In the genomic region with DNA sequence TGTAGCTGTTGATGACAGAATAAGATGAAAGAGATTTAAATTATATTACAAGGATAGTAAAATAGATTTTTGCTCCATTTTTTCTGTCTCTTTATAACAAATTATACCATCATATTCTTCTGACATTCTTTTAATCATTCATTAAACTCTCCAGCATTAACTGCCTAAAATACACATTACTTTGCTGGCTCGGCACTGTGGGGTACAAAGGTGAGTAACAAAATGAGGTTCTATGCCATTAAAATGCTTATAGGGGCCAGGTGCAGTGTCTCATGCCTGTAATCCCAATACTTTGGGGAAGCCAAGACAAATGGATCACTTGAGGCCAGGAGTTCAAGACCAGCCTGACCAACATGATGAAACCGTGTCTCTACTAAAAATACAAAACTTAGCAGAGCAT, we compare ENCODE assay signal across 3 cellular contexts.
TF ChIP-seq lines count a peak whose summit lies in the region.

No MANE protein-coding gene starts in this region.

TF ChIP-seq in liver, 16 proteins besides CTCF, POLR2A, EP300 and RAD21:
- TF ChIP-seq RXRA (IDR thresholded peaks at IDR 0.05) (no peak), HNF4A (conservative IDR thresholded peaks at IDR 0.05) (peak; percentile 19 to 36)

TF ChIP-seq in HepG2, 621 proteins besides CTCF, POLR2A, EP300 and RAD21:
- no peak for TF ChIP-seq SIN3B (IDR thresholded peaks at IDR 0.05; ENCODE audit: low read length)
- TF ChIP-seq, protein P1, sequence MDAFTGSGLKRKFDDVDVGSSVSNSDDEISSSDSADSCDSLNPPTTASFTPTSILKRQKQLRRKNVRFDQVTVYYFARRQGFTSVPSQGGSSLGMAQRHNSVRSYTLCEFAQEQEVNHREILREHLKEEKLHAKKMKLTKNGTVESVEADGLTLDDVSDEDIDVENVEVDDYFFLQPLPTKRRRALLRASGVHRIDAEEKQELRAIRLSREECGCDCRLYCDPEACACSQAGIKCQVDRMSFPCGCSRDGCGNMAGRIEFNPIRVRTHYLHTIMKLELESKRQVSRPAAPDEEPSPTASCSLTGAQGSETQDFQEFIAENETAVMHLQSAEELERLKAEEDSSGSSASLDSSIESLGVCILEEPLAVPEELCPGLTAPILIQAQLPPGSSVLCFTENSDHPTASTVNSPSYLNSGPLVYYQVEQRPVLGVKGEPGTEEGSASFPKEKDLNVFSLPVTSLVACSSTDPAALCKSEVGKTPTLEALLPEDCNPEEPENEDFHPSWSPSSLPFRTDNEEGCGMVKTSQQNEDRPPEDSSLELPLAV (CRISPR knock-in tag; conservative IDR thresholded peaks at IDR 0.05; ENCODE audit: low read depth), result no peak
- TF ChIP-seq, protein P2, sequence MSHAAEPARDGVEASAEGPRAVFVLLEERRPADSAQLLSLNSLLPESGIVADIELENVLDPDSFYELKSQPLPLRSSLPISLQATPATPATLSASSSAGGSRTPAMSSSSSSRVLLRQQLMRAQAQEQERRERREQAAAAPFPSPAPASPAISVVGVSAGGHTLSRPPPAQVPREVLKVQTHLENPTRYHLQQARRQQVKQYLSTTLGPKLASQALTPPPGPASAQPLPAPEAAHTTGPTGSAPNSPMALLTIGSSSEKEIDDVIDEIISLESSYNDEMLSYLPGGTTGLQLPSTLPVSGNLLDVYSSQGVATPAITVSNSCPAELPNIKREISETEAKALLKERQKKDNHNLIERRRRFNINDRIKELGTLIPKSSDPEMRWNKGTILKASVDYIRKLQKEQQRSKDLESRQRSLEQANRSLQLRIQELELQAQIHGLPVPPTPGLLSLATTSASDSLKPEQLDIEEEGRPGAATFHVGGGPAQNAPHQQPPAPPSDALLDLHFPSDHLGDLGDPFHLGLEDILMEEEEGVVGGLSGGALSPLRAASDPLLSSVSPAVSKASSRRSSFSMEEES (CRISPR knock-in tag; IDR thresholded peaks at IDR 0.05), result no peak
- TF ChIP-seq ZNF652 (CRISPR knock-in tag; IDR thresholded peaks at IDR 0.05; ENCODE audit: borderline replicate concordance, low read depth), result no peak
- TF ChIP-seq HDAC1 (CRISPR knock-in tag; IDR thresholded peaks at IDR 0.05), result no peak
- no peak for TF ChIP-seq ZNF496 (CRISPR knock-in tag; IDR thresholded peaks at IDR 0.05; ENCODE audit: insufficient replicate concordance)
- TF ChIP-seq ZNF878 (CRISPR knock-in tag; IDR thresholded peaks at IDR 0.05), result no peak
- TF ChIP-seq HOXD1 (CRISPR knock-in tag; IDR thresholded peaks at IDR 0.05), result no peak
- TF ChIP-seq, protein P3, sequence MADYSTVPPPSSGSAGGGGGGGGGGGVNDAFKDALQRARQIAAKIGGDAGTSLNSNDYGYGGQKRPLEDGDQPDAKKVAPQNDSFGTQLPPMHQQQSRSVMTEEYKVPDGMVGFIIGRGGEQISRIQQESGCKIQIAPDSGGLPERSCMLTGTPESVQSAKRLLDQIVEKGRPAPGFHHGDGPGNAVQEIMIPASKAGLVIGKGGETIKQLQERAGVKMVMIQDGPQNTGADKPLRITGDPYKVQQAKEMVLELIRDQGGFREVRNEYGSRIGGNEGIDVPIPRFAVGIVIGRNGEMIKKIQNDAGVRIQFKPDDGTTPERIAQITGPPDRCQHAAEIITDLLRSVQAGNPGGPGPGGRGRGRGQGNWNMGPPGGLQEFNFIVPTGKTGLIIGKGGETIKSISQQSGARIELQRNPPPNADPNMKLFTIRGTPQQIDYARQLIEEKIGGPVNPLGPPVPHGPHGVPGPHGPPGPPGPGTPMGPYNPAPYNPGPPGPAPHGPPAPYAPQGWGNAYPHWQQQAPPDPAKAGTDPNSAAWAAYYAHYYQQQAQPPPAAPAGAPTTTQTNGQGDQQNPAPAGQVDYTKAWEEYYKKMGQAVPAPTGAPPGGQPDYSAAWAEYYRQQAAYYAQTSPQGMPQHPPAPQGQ (CRISPR knock-in tag; IDR thresholded peaks at IDR 0.05; ENCODE audit: borderline replicate concordance), result no peak
- TF ChIP-seq ZSCAN20 (CRISPR knock-in tag; IDR thresholded peaks at IDR 0.05; ENCODE audit: borderline replicate concordance), result no peak
- TF ChIP-seq, protein P4, sequence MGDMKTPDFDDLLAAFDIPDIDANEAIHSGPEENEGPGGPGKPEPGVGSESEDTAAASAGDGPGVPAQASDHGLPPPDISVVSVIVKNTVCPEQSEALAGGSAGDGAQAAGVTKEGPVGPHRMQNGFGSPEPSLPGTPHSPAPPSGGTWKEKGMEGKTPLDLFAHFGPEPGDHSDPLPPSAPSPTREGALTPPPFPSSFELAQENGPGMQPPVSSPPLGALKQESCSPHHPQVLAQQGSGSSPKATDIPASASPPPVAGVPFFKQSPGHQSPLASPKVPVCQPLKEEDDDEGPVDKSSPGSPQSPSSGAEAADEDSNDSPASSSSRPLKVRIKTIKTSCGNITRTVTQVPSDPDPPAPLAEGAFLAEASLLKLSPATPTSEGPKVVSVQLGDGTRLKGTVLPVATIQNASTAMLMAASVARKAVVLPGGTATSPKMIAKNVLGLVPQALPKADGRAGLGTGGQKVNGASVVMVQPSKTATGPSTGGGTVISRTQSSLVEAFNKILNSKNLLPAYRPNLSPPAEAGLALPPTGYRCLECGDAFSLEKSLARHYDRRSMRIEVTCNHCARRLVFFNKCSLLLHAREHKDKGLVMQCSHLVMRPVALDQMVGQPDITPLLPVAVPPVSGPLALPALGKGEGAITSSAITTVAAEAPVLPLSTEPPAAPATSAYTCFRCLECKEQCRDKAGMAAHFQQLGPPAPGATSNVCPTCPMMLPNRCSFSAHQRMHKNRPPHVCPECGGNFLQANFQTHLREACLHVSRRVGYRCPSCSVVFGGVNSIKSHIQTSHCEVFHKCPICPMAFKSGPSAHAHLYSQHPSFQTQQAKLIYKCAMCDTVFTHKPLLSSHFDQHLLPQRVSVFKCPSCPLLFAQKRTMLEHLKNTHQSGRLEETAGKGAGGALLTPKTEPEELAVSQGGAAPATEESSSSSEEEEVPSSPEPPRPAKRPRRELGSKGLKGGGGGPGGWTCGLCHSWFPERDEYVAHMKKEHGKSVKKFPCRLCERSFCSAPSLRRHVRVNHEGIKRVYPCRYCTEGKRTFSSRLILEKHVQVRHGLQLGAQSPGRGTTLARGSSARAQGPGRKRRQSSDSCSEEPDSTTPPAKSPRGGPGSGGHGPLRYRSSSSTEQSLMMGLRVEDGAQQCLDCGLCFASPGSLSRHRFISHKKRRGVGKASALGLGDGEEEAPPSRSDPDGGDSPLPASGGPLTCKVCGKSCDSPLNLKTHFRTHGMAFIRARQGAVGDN (CRISPR knock-in tag; IDR thresholded peaks at IDR 0.05), result no peak
- TF ChIP-seq SRSF4 (IDR thresholded peaks at IDR 0.05; ENCODE audit: low read depth, low read length, poor library complexity, severe bottlenecking), result no peak
- no peak for TF ChIP-seq KAT7 (CRISPR knock-in tag; IDR thresholded peaks at IDR 0.05; ENCODE audit: borderline replicate concordance)
- TF ChIP-seq, protein P5, sequence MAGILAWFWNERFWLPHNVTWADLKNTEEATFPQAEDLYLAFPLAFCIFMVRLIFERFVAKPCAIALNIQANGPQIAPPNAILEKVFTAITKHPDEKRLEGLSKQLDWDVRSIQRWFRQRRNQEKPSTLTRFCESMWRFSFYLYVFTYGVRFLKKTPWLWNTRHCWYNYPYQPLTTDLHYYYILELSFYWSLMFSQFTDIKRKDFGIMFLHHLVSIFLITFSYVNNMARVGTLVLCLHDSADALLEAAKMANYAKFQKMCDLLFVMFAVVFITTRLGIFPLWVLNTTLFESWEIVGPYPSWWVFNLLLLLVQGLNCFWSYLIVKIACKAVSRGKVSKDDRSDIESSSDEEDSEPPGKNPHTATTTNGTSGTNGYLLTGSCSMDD (CRISPR knock-in tag; IDR thresholded peaks at IDR 0.05), result no peak

TF ChIP-seq in H1, 55 proteins besides CTCF, POLR2A, EP300 and RAD21:
- TF ChIP-seq JUN (IDR thresholded peaks at IDR 0.05; ENCODE audit: low read depth, low read length) (no peak), KDM5A (IDR thresholded peaks at IDR 0.05; ENCODE audit: low read length) (no peak), PHF8 (conservative IDR thresholded peaks at IDR 0.05; ENCODE audit: low read depth, low read length) (no peak), SRF (IDR thresholded peaks at IDR 0.05; ENCODE audit: low read depth, low read length) (no peak), ZNF274 (IDR thresholded peaks at IDR 0.05; ENCODE audit: borderline replicate concordance, extremely low read depth, low read length) (no peak), SIRT6 (IDR thresholded peaks at IDR 0.05; ENCODE audit: low read length) (no peak), SP4 (IDR thresholded peaks at IDR 0.05; ENCODE audit: low read length) (no peak), EGR1 (IDR thresholded peaks at IDR 0.05; ENCODE audit: borderline replicate concordance, low read depth, low read length) (no peak), CREB1 (IDR thresholded peaks at IDR 0.05) (no peak), SUZ12 (IDR thresholded peaks at IDR 0.05; ENCODE audit: low read length) (no peak), EZH2 (IDR thresholded peaks at IDR 0.05; ENCODE audit: low read depth, low read length, severe bottlenecking) (no peak), HDAC6 (IDR thresholded peaks at IDR 0.05; ENCODE audit: low read depth, low read length) (no peak)
